10 cellular contexts compared by ENCODE assay signal in the genomic region with DNA sequence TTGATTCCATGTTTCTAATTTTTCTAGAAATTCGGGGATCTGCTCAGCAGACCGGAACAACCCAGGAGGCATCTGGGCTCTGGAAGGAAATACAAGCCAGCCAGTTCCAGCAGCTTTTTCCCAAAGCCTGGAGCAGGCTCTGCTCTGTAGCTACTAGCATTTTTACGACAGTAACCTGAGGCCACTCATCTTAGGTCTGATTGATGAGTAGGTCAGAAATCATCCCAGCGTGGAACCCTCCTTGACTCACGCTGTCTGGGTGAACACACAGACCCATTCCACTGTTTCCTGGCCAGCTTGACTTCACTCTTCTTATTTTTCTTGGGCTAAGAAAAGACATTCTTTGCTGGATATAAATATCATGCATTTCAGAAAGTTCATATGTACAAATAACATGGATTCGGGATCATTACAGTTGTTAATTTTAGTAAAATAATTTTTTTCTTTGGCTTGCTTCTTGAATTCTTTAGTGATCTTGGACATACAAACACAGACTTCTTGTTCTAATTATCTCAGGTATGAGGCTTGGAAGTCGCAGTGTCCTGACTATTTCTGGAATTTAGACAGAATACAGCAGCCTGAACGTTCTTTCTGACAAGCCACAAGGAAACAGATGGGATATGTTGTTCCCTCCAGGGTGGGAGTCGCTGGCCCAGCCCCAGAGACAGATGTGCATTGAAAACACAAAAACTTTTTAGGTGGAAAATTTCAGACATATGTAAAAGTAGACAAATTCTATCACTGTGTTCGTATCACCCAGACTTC. TPM values are rescaled to one million over a fixed set of nuclear protein-coding genes. Genes with fewer than 3 reads are reported as not detected.
DNase-seq lines count a peak whose midpoint lies in the region; ATAC-seq and TF ChIP-seq lines count a peak whose summit lies in the region.
"Had no signal": no experiment of that assay in that cellular context is flagged by ENCODE, and none has a peak within 500 bp of the region (broad histone marks: within the 10 kb centered on the region; RNA-seq: fewer than 3 reads in every experiment).

No MANE protein-coding gene starts in this region.

- peak; percentile 75 for DNase-seq in GM03348 (ENCODE audit: low spot score)
- DNase-seq in M059J (ENCODE audit: low read depth) = peak; percentile 86
- no peak for DNase-seq in coronary artery (ENCODE audit: low spot score)
- DNase-seq in omental fat pad (ENCODE audit: low spot score) = no peak
- DNase-seq in AML-193 (lab: John Stamatoyannopoulos, UW) = no peak
- DNase-seq in NCI-H446 treated with DMSO at 0.1 percent for 48 hours (lab: John Stamatoyannopoulos, UW) = no peak
- no peak for DNase-seq in vagina (ENCODE audit: extremely low spot score in 2 of 2)
- DNase-seq: activated B cell treated with CpG ODN at 0.5 μM for 24 hours, NCI-H2227 treated with DMSO at 0.1 percent for 48 hours had no signal

- peak overlapping the region; percentile 51 to 53 for H3K27ac ChIP-seq in coronary artery
- H3K27ac ChIP-seq in vagina = no peak overlapping the region

- no peak overlapping the region for H3K4me3 ChIP-seq in coronary artery
- H3K4me3 ChIP-seq in vagina = no peak overlapping the region

- TF ChIP-seq POLR2A in vagina (IDR thresholded peaks at IDR 0.05) = no peak

- no peaks in the 10 kb centered on the region for H3K9me3 ChIP-seq in vagina

- intact Hi-C loops in vagina (cut with DNase I) = no loop called here

- no peak for TF ChIP-seq CTCF in coronary artery (IDR thresholded peaks at IDR 0.05)
- TF ChIP-seq CTCF in omental fat pad (IDR thresholded peaks at IDR 0.05) = no peak
- TF ChIP-seq CTCF in vagina (IDR thresholded peaks at IDR 0.05) = no peak

- H3K27me3 ChIP-seq in vagina = no peaks in the 10 kb centered on the region

- H3K4me1 ChIP-seq in vagina = peaks cover 18% of the 10 kb centered on the region

- peak; percentile 60 for ATAC-seq in omental fat pad (ENCODE audit: low FRiP score)
- ATAC-seq in HG02852 (IDR thresholded peaks at IDR 0.05; ENCODE audit: unreplicated experiment) = no peak

- H3K36me3 ChIP-seq in vagina = no peaks in the 10 kb centered on the region

RNA-seq across cellular contexts. Expression of a gene that starts 54.6 kb away (rescaled TPM):
- total RNA-seq in M059J (2014; rRNA removed; shearing (Covaris generic)) = 45.3 and 57.4 TPM in 2 replicates
- total RNA-seq in omental fat pad (100 to 1,000 TPM in 1 of 4 donors, 10 to 100 TPM in 3; 67.6 to 107 (median 74.0) TPM), vagina (58.9 TPM)

Comparison
In these comparisons a context has a peak if more than half of its experiments do, and no peak if none do; other contexts are left out.
1. DNase-seq: peak in GM03348 (single experiment) and M059J (single experiment); none in coronary artery (single experiment), omental fat pad (single experiment), AML-193 (0 of 2), NCI-H446 treated with DMSO at 0.1 percent for 48 hours (single experiment) and vagina (0 of 2).